1 cellular context compared by ENCODE assay signal in genomic region chr1:67170751-67171573, GRCh38.
TF ChIP-seq lines count a peak whose summit lies in the region.

No MANE protein-coding gene starts in this region.

TF ChIP-seq in WTC11, 78 proteins besides CTCF, POLR2A, EP300 and RAD21 (continued from another document):
- TF ChIP-seq GRHL2 (CRISPR knock-in tag; IDR thresholded peaks at IDR 0.05; ENCODE audit: insufficient replicate concordance, severe bottlenecking), result no peak
- TF ChIP-seq RORB (CRISPR knock-in tag; IDR thresholded peaks at IDR 0.05), result no peak
- TF ChIP-seq ZSCAN18 (CRISPR knock-in tag; IDR thresholded peaks at IDR 0.05), result no peak
- TF ChIP-seq ATF3 (CRISPR knock-in tag; conservative IDR thresholded peaks at IDR 0.05), result no peak
- TF ChIP-seq RELA (CRISPR knock-in tag; IDR thresholded peaks at IDR 0.05; ENCODE audit: borderline replicate concordance), result no peak
- no peak for TF ChIP-seq ZNF263 (CRISPR knock-in tag; IDR thresholded peaks at IDR 0.05; ENCODE audit: low read depth)
- no peak for TF ChIP-seq AR (CRISPR knock-in tag; IDR thresholded peaks at IDR 0.05)
- no peak for TF ChIP-seq ZNF396 (CRISPR knock-in tag; IDR thresholded peaks at IDR 0.05; ENCODE audit: borderline replicate concordance)
- TF ChIP-seq SMAD3 (CRISPR knock-in tag; IDR thresholded peaks at IDR 0.05; ENCODE audit: borderline replicate concordance), result no peak
- no peak for TF ChIP-seq EMX1 (CRISPR knock-in tag; IDR thresholded peaks at IDR 0.05)
- TF ChIP-seq ETV6 (CRISPR knock-in tag; IDR thresholded peaks at IDR 0.05), result no peak
- no peak for TF ChIP-seq ZNF532 (CRISPR knock-in tag; IDR thresholded peaks at IDR 0.05; ENCODE audit: borderline replicate concordance)
- TF ChIP-seq MYBL2 (CRISPR knock-in tag; IDR thresholded peaks at IDR 0.05), result no peak
- no peak for TF ChIP-seq STAT6 (CRISPR knock-in tag; conservative IDR thresholded peaks at IDR 0.05; ENCODE audit: low read depth)
- TF ChIP-seq ATF2 (CRISPR knock-in tag; IDR thresholded peaks at IDR 0.05; ENCODE audit: borderline replicate concordance, low read depth), result no peak
- no peak for TF ChIP-seq OVOL2 (CRISPR knock-in tag; IDR thresholded peaks at IDR 0.05; ENCODE audit: borderline replicate concordance)
